Comparison of ENCODE assay signal across 1 cellular context in genomic region chr16:1366060-1366711, GRCh38.
TF ChIP-seq lines count a peak whose summit lies in the region.

No MANE protein-coding gene starts in this region.

TF ChIP-seq in GM12878, 131 proteins besides CTCF, POLR2A, EP300 and RAD21:
- TF ChIP-seq, protein P1, sequence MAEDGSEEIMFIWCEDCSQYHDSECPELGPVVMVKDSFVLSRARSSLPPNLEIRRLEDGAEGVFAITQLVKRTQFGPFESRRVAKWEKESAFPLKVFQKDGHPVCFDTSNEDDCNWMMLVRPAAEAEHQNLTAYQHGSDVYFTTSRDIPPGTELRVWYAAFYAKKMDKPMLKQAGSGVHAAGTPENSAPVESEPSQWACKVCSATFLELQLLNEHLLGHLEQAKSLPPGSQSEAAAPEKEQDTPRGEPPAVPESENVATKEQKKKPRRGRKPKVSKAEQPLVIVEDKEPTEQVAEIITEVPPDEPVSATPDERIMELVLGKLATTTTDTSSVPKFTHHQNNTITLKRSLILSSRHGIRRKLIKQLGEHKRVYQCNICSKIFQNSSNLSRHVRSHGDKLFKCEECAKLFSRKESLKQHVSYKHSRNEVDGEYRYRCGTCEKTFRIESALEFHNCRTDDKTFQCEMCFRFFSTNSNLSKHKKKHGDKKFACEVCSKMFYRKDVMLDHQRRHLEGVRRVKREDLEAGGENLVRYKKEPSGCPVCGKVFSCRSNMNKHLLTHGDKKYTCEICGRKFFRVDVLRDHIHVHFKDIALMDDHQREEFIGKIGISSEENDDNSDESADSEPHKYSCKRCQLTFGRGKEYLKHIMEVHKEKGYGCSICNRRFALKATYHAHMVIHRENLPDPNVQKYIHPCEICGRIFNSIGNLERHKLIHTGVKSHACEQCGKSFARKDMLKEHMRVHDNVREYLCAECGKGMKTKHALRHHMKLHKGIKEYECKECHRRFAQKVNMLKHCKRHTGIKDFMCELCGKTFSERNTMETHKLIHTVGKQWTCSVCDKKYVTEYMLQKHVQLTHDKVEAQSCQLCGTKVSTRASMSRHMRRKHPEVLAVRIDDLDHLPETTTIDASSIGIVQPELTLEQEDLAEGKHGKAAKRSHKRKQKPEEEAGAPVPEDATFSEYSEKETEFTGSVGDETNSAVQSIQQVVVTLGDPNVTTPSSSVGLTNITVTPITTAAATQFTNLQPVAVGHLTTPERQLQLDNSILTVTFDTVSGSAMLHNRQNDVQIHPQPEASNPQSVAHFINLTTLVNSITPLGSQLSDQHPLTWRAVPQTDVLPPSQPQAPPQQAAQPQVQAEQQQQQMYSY (CRISPR knock-in tag; IDR thresholded peaks at IDR 0.05): no peak
- TF ChIP-seq, protein P2, sequence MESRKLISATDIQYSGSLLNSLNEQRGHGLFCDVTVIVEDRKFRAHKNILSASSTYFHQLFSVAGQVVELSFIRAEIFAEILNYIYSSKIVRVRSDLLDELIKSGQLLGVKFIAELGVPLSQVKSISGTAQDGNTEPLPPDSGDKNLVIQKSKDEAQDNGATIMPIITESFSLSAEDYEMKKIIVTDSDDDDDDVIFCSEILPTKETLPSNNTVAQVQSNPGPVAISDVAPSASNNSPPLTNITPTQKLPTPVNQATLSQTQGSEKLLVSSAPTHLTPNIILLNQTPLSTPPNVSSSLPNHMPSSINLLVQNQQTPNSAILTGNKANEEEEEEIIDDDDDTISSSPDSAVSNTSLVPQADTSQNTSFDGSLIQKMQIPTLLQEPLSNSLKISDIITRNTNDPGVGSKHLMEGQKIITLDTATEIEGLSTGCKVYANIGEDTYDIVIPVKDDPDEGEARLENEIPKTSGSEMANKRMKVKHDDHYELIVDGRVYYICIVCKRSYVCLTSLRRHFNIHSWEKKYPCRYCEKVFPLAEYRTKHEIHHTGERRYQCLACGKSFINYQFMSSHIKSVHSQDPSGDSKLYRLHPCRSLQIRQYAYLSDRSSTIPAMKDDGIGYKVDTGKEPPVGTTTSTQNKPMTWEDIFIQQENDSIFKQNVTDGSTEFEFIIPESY (IDR thresholded peaks at IDR 0.05): no peak
- TF ChIP-seq, protein P3, sequence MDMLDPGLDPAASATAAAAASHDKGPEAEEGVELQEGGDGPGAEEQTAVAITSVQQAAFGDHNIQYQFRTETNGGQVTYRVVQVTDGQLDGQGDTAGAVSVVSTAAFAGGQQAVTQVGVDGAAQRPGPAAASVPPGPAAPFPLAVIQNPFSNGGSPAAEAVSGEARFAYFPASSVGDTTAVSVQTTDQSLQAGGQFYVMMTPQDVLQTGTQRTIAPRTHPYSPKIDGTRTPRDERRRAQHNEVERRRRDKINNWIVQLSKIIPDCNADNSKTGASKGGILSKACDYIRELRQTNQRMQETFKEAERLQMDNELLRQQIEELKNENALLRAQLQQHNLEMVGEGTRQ (IDR thresholded peaks at IDR 0.05; ENCODE audit: borderline replicate concordance, low read depth, low read length): no peak
- TF ChIP-seq CREB1 (IDR thresholded peaks at IDR 0.05; ENCODE audit: low read depth): no peak
- TF ChIP-seq ETV6 (conservative IDR thresholded peaks at IDR 0.05 in 1 of 2, IDR thresholded peaks at IDR 0.05 in 1 of 2; ENCODE audit: borderline replicate concordance in 1 of 2, low read depth in 1 of 2): no peak
- no peak for TF ChIP-seq PAX5 (IDR thresholded peaks at IDR 0.05; ENCODE audit: borderline replicate concordance, low read depth, low read length)
- TF ChIP-seq CHD1 (IDR thresholded peaks at IDR 0.05; ENCODE audit: low read depth, low read length): no peak
- TF ChIP-seq DPF2 (IDR thresholded peaks at IDR 0.05): no peak
- TF ChIP-seq EZH2 (IDR thresholded peaks at IDR 0.05; ENCODE audit: borderline replicate concordance, control insufficient read depth, low read depth, low read length): no peak
- no peak for TF ChIP-seq KLF5 (IDR thresholded peaks at IDR 0.05; ENCODE audit: partially characterized antibody)
- TF ChIP-seq, protein P4, sequence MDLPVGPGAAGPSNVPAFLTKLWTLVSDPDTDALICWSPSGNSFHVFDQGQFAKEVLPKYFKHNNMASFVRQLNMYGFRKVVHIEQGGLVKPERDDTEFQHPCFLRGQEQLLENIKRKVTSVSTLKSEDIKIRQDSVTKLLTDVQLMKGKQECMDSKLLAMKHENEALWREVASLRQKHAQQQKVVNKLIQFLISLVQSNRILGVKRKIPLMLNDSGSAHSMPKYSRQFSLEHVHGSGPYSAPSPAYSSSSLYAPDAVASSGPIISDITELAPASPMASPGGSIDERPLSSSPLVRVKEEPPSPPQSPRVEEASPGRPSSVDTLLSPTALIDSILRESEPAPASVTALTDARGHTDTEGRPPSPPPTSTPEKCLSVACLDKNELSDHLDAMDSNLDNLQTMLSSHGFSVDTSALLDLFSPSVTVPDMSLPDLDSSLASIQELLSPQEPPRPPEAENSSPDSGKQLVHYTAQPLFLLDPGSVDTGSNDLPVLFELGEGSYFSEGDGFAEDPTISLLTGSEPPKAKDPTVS (IDR thresholded peaks at IDR 0.05; ENCODE audit: low read depth, low read length): no peak
- no peak for TF ChIP-seq BCLAF1 (IDR thresholded peaks at IDR 0.05)
- TF ChIP-seq, protein P5, sequence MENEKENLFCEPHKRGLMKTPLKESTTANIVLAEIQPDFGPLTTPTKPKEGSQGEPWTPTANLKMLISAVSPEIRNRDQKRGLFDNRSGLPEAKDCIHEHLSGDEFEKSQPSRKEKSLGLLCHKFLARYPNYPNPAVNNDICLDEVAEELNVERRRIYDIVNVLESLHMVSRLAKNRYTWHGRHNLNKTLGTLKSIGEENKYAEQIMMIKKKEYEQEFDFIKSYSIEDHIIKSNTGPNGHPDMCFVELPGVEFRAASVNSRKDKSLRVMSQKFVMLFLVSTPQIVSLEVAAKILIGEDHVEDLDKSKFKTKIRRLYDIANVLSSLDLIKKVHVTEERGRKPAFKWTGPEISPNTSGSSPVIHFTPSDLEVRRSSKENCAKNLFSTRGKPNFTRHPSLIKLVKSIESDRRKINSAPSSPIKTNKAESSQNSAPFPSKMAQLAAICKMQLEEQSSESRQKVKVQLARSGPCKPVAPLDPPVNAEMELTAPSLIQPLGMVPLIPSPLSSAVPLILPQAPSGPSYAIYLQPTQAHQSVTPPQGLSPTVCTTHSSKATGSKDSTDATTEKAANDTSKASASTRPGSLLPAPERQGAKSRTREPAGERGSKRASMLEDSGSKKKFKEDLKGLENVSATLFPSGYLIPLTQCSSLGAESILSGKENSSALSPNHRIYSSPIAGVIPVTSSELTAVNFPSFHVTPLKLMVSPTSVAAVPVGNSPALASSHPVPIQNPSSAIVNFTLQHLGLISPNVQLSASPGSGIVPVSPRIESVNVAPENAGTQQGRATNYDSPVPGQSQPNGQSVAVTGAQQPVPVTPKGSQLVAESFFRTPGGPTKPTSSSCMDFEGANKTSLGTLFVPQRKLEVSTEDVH (IDR thresholded peaks at IDR 0.05; ENCODE audit: low read depth, partially characterized antibody): no peak
- TF ChIP-seq ZNF217 (IDR thresholded peaks at IDR 0.05): no peak
- TF ChIP-seq, protein P6, sequence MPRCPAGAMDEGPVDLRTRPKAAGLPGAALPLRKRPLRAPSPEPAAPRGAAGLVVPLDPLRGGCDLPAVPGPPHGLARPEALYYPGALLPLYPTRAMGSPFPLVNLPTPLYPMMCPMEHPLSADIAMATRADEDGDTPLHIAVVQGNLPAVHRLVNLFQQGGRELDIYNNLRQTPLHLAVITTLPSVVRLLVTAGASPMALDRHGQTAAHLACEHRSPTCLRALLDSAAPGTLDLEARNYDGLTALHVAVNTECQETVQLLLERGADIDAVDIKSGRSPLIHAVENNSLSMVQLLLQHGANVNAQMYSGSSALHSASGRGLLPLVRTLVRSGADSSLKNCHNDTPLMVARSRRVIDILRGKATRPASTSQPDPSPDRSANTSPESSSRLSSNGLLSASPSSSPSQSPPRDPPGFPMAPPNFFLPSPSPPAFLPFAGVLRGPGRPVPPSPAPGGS (IDR thresholded peaks at IDR 0.05; ENCODE audit: borderline replicate concordance, insufficient read depth, low read depth, low read length, poor library complexity, severe bottlenecking): no peak
